In the genomic region with DNA sequence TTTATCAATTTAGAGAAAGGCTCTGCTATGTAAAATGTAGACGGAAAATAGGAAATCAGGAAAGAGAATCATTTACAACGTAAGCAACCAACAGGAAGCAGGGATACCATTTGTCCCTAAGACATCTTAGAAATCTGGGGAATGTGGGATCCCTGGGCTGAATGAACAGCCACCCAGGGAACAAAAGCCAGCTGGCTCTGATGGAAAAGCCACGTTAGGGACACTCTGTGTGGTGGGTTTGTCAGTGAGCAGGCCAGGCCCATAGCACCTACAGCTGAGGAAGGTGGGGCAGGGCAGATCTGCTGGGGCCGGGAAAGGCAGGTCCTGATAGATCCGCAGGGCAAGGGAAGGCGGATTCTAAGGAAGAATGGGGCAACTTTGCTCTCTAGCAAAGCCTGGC, we compare ENCODE assay signal across 30 cellular contexts.
"Had no signal": no experiment of that assay in that cellular context is flagged by ENCODE, and none has a peak within 500 bp of the region (broad histone marks: within the 10 kb centered on the region; RNA-seq: fewer than 3 reads in every experiment).

No MANE protein-coding gene starts in this region.

- H3K27me3 Mint-ChIP-seq: activated CD4-positive, alpha-beta memory T cell treated with anti-CD3 and anti-CD28 coated beads, Interleukin-2, amount 10 ng/mL, durations not matched to agents 7 days and 5 days; activated CD4-positive, alpha-beta T cell treated with anti-CD3 and anti-CD28 coated beads, Interleukin-2, amount 10 ng/mL, durations not matched to agents 7 days and 5 days; activated naive CD4-positive, alpha-beta T cell treated with anti-CD3 and anti-CD28 coated beads, Interleukin-2, amount 10 ng/mL, durations not matched to agents 7 days and 5 days; activated naive CD8-positive, alpha-beta T cell treated with anti-CD3 and anti-CD28 coated beads, Interleukin-2, amount 10 ng/mL, durations not matched to agents 7 days and 5 days; activated T-cell treated with anti-CD3 and anti-CD28 coated beads, Interleukin-2, amount 50 U/mL, for 24 hours; stimulated activated memory B cell treated with anti-CD40 and anti-IgM and Interleukin-4, amounts not matched to agents 10 μg/mL and 1 μg/mL and 100 μg/mL, for 72 hours; stimulated activated naive CD8-positive, alpha-beta T cell treated with anti-CD3 and anti-CD28 coated beads, Interleukin-15, amount 100 ng/mL, for 72 hours had no signal

- H3K27me3 ChIP-seq: foreskin keratinocyte, heart right ventricle, thyroid gland, upper lobe of right lung had no signal

- H3K4me1 Mint-ChIP-seq: activated CD4-positive, alpha-beta memory T cell treated with anti-CD3 and anti-CD28 coated beads, Interleukin-2, amount 10 ng/mL, durations not matched to agents 7 days and 5 days; activated CD4-positive, alpha-beta T cell treated with anti-CD3 and anti-CD28 coated beads, Interleukin-2, amount 10 ng/mL, durations not matched to agents 7 days and 5 days; activated naive CD4-positive, alpha-beta T cell treated with anti-CD3 and anti-CD28 coated beads, Interleukin-2, amount 10 ng/mL, durations not matched to agents 7 days and 5 days; activated naive CD8-positive, alpha-beta T cell treated with anti-CD3 and anti-CD28 coated beads, Interleukin-2, amount 10 ng/mL, durations not matched to agents 7 days and 5 days; immature natural killer cell; natural killer cell; stimulated activated memory B cell treated with anti-CD40 and anti-IgM and Interleukin-4, amounts not matched to agents 10 μg/mL and 1 μg/mL and 100 μg/mL, for 72 hours; stimulated activated naive CD8-positive, alpha-beta T cell treated with anti-CD3 and anti-CD28 coated beads, Interleukin-15, amount 100 ng/mL, for 72 hours had no signal

- H3K9me3 ChIP-seq: heart right ventricle, neutrophil, thyroid gland, upper lobe of right lung had no signal

- ATAC-seq: effector memory CD8-positive, alpha-beta T cell; esophagus mucosa; foreskin keratinocyte; heart right ventricle; natural killer cell; sciatic nerve; stimulated activated memory B cell treated with anti-CD40 and anti-IgM and Interleukin-4, amounts not matched to agents 10 μg/mL and 1 μg/mL and 100 μg/mL, for 72 hours; stimulated activated naive CD8-positive, alpha-beta T cell treated with anti-CD3 and anti-CD28 coated beads, Interleukin-15, amount 100 ng/mL, for 72 hours; upper lobe of right lung had no signal

- H3K4me3 ChIP-seq: heart right ventricle, thyroid gland, upper lobe of right lung had no signal

- H3K36me3 Mint-ChIP-seq: activated naive CD4-positive, alpha-beta T cell treated with anti-CD3 and anti-CD28 coated beads, Interleukin-2, amount 10 ng/mL, durations not matched to agents 7 days and 5 days; activated naive CD8-positive, alpha-beta T cell treated with anti-CD3 and anti-CD28 coated beads, Interleukin-2, amount 10 ng/mL, durations not matched to agents 7 days and 5 days; immature natural killer cell; natural killer cell; stimulated activated memory B cell treated with anti-CD40 and anti-IgM and Interleukin-4, amounts not matched to agents 10 μg/mL and 1 μg/mL and 100 μg/mL, for 72 hours had no signal

- DNase-seq: activated CD4-positive, alpha-beta memory T cell treated with anti-CD3 and anti-CD28 coated beads, Interleukin-2, amount 10 ng/mL, durations not matched to agents 7 days and 5 days; activated CD4-positive, alpha-beta T cell treated with anti-CD3 and anti-CD28 coated beads for 1 hour; activated CD4-positive, alpha-beta T cell treated with anti-CD3 and anti-CD28 coated beads, Interleukin-2, amount 10 ng/mL, durations not matched to agents 7 days and 5 days; activated CD8-positive, alpha-beta memory T cell treated with anti-CD3 and anti-CD28 coated beads, Interleukin-2, amount 50 U/mL, for 48 hours; activated gamma-delta T cell; activated naive CD4-positive, alpha-beta T cell treated with anti-CD3 and anti-CD28 coated beads, Interleukin-2, amount 10 ng/mL, durations not matched to agents 7 days and 5 days; activated naive CD8-positive, alpha-beta T cell treated with anti-CD3 and anti-CD28 coated beads, Interleukin-2, amount 10 ng/mL, durations not matched to agents 7 days and 5 days; activated T-cell treated with anti-CD3 and anti-CD28 coated beads, Interleukin-2, amount 50 U/mL, for 24 hours; brain microvascular endothelial cell; cortex of kidney; effector memory CD8-positive, alpha-beta T cell; foreskin keratinocyte; heart right ventricle; immature natural killer cell; kidney; midbrain; natural killer cell; retina; small intestine; stimulated activated CD4-positive, alpha-beta T cell treated with anti-CD3 and anti-CD28 coated beads, Interleukin-1b, Interleukin-23, amount 100 ng/mL, for 48 hours; stimulated activated CD4-positive, alpha-beta T cell treated with anti-CD3 and anti-CD28 coated beads, Interleukin-4, amount 100 ng/mL, for 4 hours; stimulated activated CD8-positive, alpha-beta memory T cell treated with anti-CD3 and anti-CD28 coated beads, Interleukin-4, amount 100 ng/mL, for 48 hours; stimulated activated naive CD8-positive, alpha-beta T cell treated with anti-CD3 and anti-CD28 coated beads, Interleukin-15, amount 100 ng/mL, for 72 hours; T-helper 2 cell; thyroid gland; upper lobe of right lung had no signal

- H3K4me1 ChIP-seq: foreskin keratinocyte had no signal

- H3K36me3 ChIP-seq: brain microvascular endothelial cell, heart right ventricle, neutrophil, thyroid gland, upper lobe of right lung had no signal

- H3K27ac ChIP-seq: brain microvascular endothelial cell, foreskin keratinocyte, heart right ventricle, neutrophil, thyroid gland, upper lobe of right lung had no signal

- H3K27ac Mint-ChIP-seq: activated CD4-positive, alpha-beta memory T cell treated with anti-CD3 and anti-CD28 coated beads, Interleukin-2, amount 10 ng/mL, durations not matched to agents 7 days and 5 days; activated CD4-positive, alpha-beta T cell treated with anti-CD3 and anti-CD28 coated beads, Interleukin-2, amount 10 ng/mL, durations not matched to agents 7 days and 5 days; activated naive CD4-positive, alpha-beta T cell treated with anti-CD3 and anti-CD28 coated beads, Interleukin-2, amount 10 ng/mL, durations not matched to agents 7 days and 5 days; activated naive CD8-positive, alpha-beta T cell treated with anti-CD3 and anti-CD28 coated beads, Interleukin-2, amount 10 ng/mL, durations not matched to agents 7 days and 5 days; activated T-cell treated with anti-CD3 and anti-CD28 coated beads, Interleukin-2, amount 50 U/mL, for 24 hours; effector memory CD8-positive, alpha-beta T cell; immature natural killer cell; natural killer cell; stimulated activated memory B cell treated with anti-CD40 and anti-IgM and Interleukin-4, amounts not matched to agents 10 μg/mL and 1 μg/mL and 100 μg/mL, for 72 hours had no signal

- H3K4me3 Mint-ChIP-seq: activated CD4-positive, alpha-beta memory T cell treated with anti-CD3 and anti-CD28 coated beads, Interleukin-2, amount 10 ng/mL, durations not matched to agents 7 days and 5 days; activated CD4-positive, alpha-beta T cell treated with anti-CD3 and anti-CD28 coated beads, Interleukin-2, amount 10 ng/mL, durations not matched to agents 7 days and 5 days; activated naive CD4-positive, alpha-beta T cell treated with anti-CD3 and anti-CD28 coated beads, Interleukin-2, amount 10 ng/mL, durations not matched to agents 7 days and 5 days; activated naive CD8-positive, alpha-beta T cell treated with anti-CD3 and anti-CD28 coated beads, Interleukin-2, amount 10 ng/mL, durations not matched to agents 7 days and 5 days; activated T-cell treated with anti-CD3 and anti-CD28 coated beads, Interleukin-2, amount 50 U/mL, for 24 hours; effector memory CD8-positive, alpha-beta T cell; immature natural killer cell; natural killer cell; stimulated activated memory B cell treated with anti-CD40 and anti-IgM and Interleukin-4, amounts not matched to agents 10 μg/mL and 1 μg/mL and 100 μg/mL, for 72 hours; stimulated activated naive CD8-positive, alpha-beta T cell treated with anti-CD3 and anti-CD28 coated beads, Interleukin-15, amount 100 ng/mL, for 72 hours had no signal

- H3K9me3 Mint-ChIP-seq: activated CD4-positive, alpha-beta memory T cell treated with anti-CD3 and anti-CD28 coated beads, Interleukin-2, amount 10 ng/mL, durations not matched to agents 7 days and 5 days; activated CD4-positive, alpha-beta T cell treated with anti-CD3 and anti-CD28 coated beads, Interleukin-2, amount 10 ng/mL, durations not matched to agents 7 days and 5 days; activated naive CD4-positive, alpha-beta T cell treated with anti-CD3 and anti-CD28 coated beads, Interleukin-2, amount 10 ng/mL, durations not matched to agents 7 days and 5 days; activated naive CD8-positive, alpha-beta T cell treated with anti-CD3 and anti-CD28 coated beads, Interleukin-2, amount 10 ng/mL, durations not matched to agents 7 days and 5 days; activated T-cell treated with anti-CD3 and anti-CD28 coated beads, Interleukin-2, amount 50 U/mL, for 24 hours; effector memory CD8-positive, alpha-beta T cell; immature natural killer cell; natural killer cell; stimulated activated memory B cell treated with anti-CD40 and anti-IgM and Interleukin-4, amounts not matched to agents 10 μg/mL and 1 μg/mL and 100 μg/mL, for 72 hours; stimulated activated naive CD8-positive, alpha-beta T cell treated with anti-CD3 and anti-CD28 coated beads, Interleukin-15, amount 100 ng/mL, for 72 hours had no signal
